28 cellular contexts compared by ENCODE assay signal in the genomic region with DNA sequence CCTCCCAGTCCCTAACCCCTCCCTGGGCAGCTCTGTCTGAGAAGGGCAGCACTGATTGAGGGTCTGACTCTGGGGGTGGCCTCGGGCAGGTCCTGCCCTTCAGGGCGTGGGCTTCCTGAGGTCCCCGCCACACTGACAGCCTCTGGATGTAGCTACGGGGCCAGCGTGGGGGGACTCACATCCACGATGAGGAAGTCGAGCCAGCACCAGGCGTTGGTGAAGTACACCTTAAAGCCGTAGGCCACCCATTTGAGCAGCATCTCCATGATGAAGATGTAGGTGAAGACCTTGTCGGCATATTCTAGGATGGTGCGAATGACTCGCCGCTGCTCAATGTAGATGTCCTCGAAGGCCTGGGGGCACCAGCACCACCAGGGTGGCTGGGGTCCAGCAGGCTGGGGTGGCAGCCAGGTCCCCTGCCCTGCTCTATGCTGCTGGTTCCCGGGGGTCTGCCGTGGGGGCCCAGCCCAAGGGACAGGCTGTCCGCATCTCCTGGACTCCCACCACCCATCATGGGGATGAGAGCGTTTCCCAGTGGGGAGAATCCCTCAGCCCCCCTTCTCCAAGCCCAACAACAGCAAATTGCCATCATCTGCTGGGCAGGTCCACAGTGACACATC. TPM values are rescaled to one million over a fixed set of nuclear protein-coding genes. Genes with fewer than 3 reads are reported as not detected.
"Had no signal": no experiment of that assay in that cellular context is flagged by ENCODE, and none has a peak within 500 bp of the region (broad histone marks: within the 10 kb centered on the region; RNA-seq: fewer than 3 reads in every experiment).

No MANE protein-coding gene starts in this region.

- ATAC-seq: activated CD8-positive, alpha-beta T cell treated with anti-CD3 and anti-CD28 coated beads for 36 hours; WTC11 had no signal

- H3K9me3 ChIP-seq: Peyer's patch, SJSA1 had no signal

- DNase-seq: activated CD4-positive, CD25-positive, alpha-beta regulatory T cell treated with anti-CD3 and anti-CD28 coated beads, Interleukin-2, amount 50 U/mL, for 72 hours; activated CD8-positive, alpha-beta memory T cell treated with anti-CD3 and anti-CD28 coated beads, Interleukin-2, amount 50 U/mL, for 4 hours; activated CD8-positive, alpha-beta T cell treated with anti-CD3 and anti-CD28 coated beads for 36 hours; activated gamma-delta T cell treated with Interleukin-2 at 50 U/mL for 16 hours; activated naive CD4-positive, alpha-beta T cell treated with anti-CD3 and anti-CD28 coated beads, Interleukin-2, amount 10 ng/mL, durations not matched to agents 7 days and 5 days; activated naive CD8-positive, alpha-beta T cell treated with anti-CD3 and anti-CD28 coated beads for 36 hours; activated T-cell treated with anti-CD3 and anti-CD28 coated beads, Interleukin-2, amount 50 U/mL, for 72 hours; brain microvascular endothelial cell; Karpas-422; MV-4-11; NCI-H1105; NCI-H1436; NCI-H1694 treated with DMSO at 0.1 percent for 48 hours; NCI-H2029 treated with DMSO at 0.1 percent for 48 hours; NCI-H345; NCI-H510A; NCI-H69; Peyer's patch; SHP77; SW 1271 had no signal

- H3K4me3 Mint-ChIP-seq: activated CD8-positive, alpha-beta T cell treated with anti-CD3 and anti-CD28 coated beads for 36 hours; activated naive CD4-positive, alpha-beta T cell treated with anti-CD3 and anti-CD28 coated beads, Interleukin-2, amount 10 ng/mL, durations not matched to agents 7 days and 5 days; activated naive CD8-positive, alpha-beta T cell treated with anti-CD3 and anti-CD28 coated beads for 36 hours; activated T-cell treated with anti-CD3 and anti-CD28 coated beads, Interleukin-2, amount 50 U/mL, for 72 hours; T-helper 1 cell treated with Interleukin-12 subunit alpha and Interleukin-12 subunit beta and Interleukin-4 antibody, amounts not matched to agents 30 μg/mL and 1 μg/mL, for 36 hours; WTC11 had no signal

- H3K27ac ChIP-seq: brain microvascular endothelial cell, cardiac muscle cell, RWPE1, SJSA1 had no signal

- H3K36me3 ChIP-seq: brain microvascular endothelial cell, cardiac muscle cell, Peyer's patch, SJSA1 had no signal

- H3K27me3 Mint-ChIP-seq: activated CD8-positive, alpha-beta T cell treated with anti-CD3 and anti-CD28 coated beads for 36 hours; activated naive CD8-positive, alpha-beta T cell treated with anti-CD3 and anti-CD28 coated beads for 36 hours had no signal

- H3K4me3 ChIP-seq: cardiac muscle cell, Peyer's patch, SJSA1 had no signal

- H3K27ac Mint-ChIP-seq: activated CD8-positive, alpha-beta T cell treated with anti-CD3 and anti-CD28 coated beads for 36 hours; activated naive CD4-positive, alpha-beta T cell treated with anti-CD3 and anti-CD28 coated beads, Interleukin-2, amount 10 ng/mL, durations not matched to agents 7 days and 5 days; activated naive CD8-positive, alpha-beta T cell treated with anti-CD3 and anti-CD28 coated beads for 36 hours; activated T-cell treated with anti-CD3 and anti-CD28 coated beads, Interleukin-2, amount 50 U/mL, for 72 hours; activated T-helper 2 cell treated with anti-CD3 and anti-CD28 coated beads, Interferon-gamma antibody, Interleukin-2, Interleukin-4, amounts not matched to agents 10 μg/mL and 5 μg/mL and 100 μg/mL, durations not matched to agents 14 hours and 24 hours and 36 hours; T-helper 1 cell treated with Interleukin-12 subunit alpha and Interleukin-12 subunit beta and Interleukin-4 antibody, amounts not matched to agents 30 μg/mL and 1 μg/mL, for 36 hours; WTC11 had no signal

- H3K27me3 ChIP-seq: cardiac muscle cell, Peyer's patch, SJSA1 had no signal

- H3K36me3 Mint-ChIP-seq: activated naive CD4-positive, alpha-beta T cell treated with anti-CD3 and anti-CD28 coated beads, Interleukin-2, amount 10 ng/mL, durations not matched to agents 7 days and 5 days; activated naive CD8-positive, alpha-beta T cell treated with anti-CD3 and anti-CD28 coated beads for 36 hours; WTC11 had no signal

- H3K9me3 Mint-ChIP-seq: activated CD8-positive, alpha-beta T cell treated with anti-CD3 and anti-CD28 coated beads for 36 hours; activated naive CD4-positive, alpha-beta T cell treated with anti-CD3 and anti-CD28 coated beads, Interleukin-2, amount 10 ng/mL, durations not matched to agents 7 days and 5 days; activated naive CD8-positive, alpha-beta T cell treated with anti-CD3 and anti-CD28 coated beads for 36 hours; activated T-cell treated with anti-CD3 and anti-CD28 coated beads, Interleukin-2, amount 50 U/mL, for 72 hours; activated T-helper 2 cell treated with anti-CD3 and anti-CD28 coated beads, Interferon-gamma antibody, Interleukin-2, Interleukin-4, amounts not matched to agents 10 μg/mL and 5 μg/mL and 100 μg/mL, durations not matched to agents 14 hours and 24 hours and 36 hours; T-helper 1 cell treated with Interleukin-12 subunit alpha and Interleukin-12 subunit beta and Interleukin-4 antibody, amounts not matched to agents 30 μg/mL and 1 μg/mL, for 36 hours; WTC11 had no signal

RNA-seq across cellular contexts. Expression of a gene that starts 15.7 kb away (rescaled TPM):
- total RNA-seq: cardiac muscle cell, SJSA1 had no signal

RNA-seq across cellular contexts. Expression of a gene that starts 24.9 kb away (rescaled TPM):
- total RNA-seq: M059J, SJSA1 had no signal
- polyA plus RNA-seq: cardiac muscle cell had no signal

RNA-seq across cellular contexts. Expression of a gene that starts 29.2 kb away (rescaled TPM):
- total RNA-seq: activated CD8-positive, alpha-beta T cell treated with anti-CD3 and anti-CD28 coated beads for 36 hours; activated naive CD8-positive, alpha-beta T cell treated with anti-CD3 and anti-CD28 coated beads for 36 hours; activated T-cell treated with anti-CD3 and anti-CD28 coated beads, Interleukin-2, amount 50 U/mL, for 72 hours; activated T-helper 2 cell treated with anti-CD3 and anti-CD28 coated beads, Interferon-gamma antibody, Interleukin-2, Interleukin-4, amounts not matched to agents 10 μg/mL and 5 μg/mL and 100 μg/mL, durations not matched to agents 14 hours and 24 hours and 36 hours; cardiac muscle cell; M059J; Peyer's patch; SJSA1; WTC11 had no signal
- polyA plus RNA-seq: adipose tissue, cardiac muscle cell had no signal

RNA-seq across cellular contexts. Expression of a gene that starts 36.8 kb away (rescaled TPM):
- total RNA-seq: activated CD8-positive, alpha-beta T cell treated with anti-CD3 and anti-CD28 coated beads for 36 hours; activated naive CD8-positive, alpha-beta T cell treated with anti-CD3 and anti-CD28 coated beads for 36 hours; activated T-cell treated with anti-CD3 and anti-CD28 coated beads, Interleukin-2, amount 50 U/mL, for 72 hours; activated T-helper 2 cell treated with anti-CD3 and anti-CD28 coated beads, Interferon-gamma antibody, Interleukin-2, Interleukin-4, amounts not matched to agents 10 μg/mL and 5 μg/mL and 100 μg/mL, durations not matched to agents 14 hours and 24 hours and 36 hours; cardiac muscle cell; M059J; Peyer's patch; SJSA1; WTC11 had no signal
- polyA plus RNA-seq: adipose tissue, cardiac muscle cell had no signal
